20 cellular contexts compared by ENCODE assay signal in the genomic region with DNA sequence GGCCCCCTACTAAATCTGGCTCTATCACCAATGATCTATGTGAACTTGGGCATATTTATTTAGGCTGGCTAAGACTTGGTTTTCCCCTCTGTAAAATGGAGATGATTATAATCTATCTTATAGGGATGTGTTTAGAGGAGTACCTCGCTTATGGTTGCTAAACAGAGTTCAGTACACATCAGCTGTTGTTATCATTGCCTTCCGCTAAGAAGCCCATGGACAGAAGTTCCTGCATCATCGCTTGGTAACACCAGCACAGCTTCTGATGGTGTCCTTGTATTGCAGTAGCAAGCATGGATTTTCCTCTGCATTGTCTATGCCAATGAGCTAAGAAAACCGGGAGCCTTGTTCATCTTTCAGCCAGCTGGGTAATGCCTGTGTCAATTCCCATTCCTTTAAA.
"Had no signal": no experiment of that assay in that cellular context is flagged by ENCODE, and none has a peak within 500 bp of the region (broad histone marks: within the 10 kb centered on the region; RNA-seq: fewer than 3 reads in every experiment).

No MANE protein-coding gene starts in this region.

- H3K27ac Mint-ChIP-seq: activated CD8-positive, alpha-beta T cell treated with anti-CD3 and anti-CD28 coated beads, Interleukin-2, amount 10 ng/mL, durations not matched to agents 7 days and 5 days; activated naive CD4-positive, alpha-beta T cell treated with anti-CD3 and anti-CD28 coated beads, Interleukin-2, amount 50 U/mL, for 72 hours; activated T-helper 17 cell treated with anti-CD3 and anti-CD28 coated beads, Interleukin-2, amount 50 U/mL, for 72 hours; natural killer cell treated with Interleukin-12 subunit alpha and Interleukin-12 subunit beta and Interleukin-15 and Interleukin-18, amount 100 ng/mL, for 72 hours had no signal

- H3K4me3 ChIP-seq: left lung, lung, pancreas, right lobe of liver, thoracic aorta had no signal

- H3K9me3 ChIP-seq: left lung, neutrophil, pancreas, right lobe of liver, thoracic aorta had no signal

- H3K27ac ChIP-seq: left lung, neutrophil, pancreas, right lobe of liver, thoracic aorta had no signal

- H3K36me3 ChIP-seq: left lung, neutrophil, pancreas, right lobe of liver, thoracic aorta, WERI-Rb-1 had no signal

- H3K4me1 ChIP-seq: pancreas, right lobe of liver had no signal

- DNase-seq: activated CD4-positive, alpha-beta T cell treated with anti-CD3 and anti-CD28 coated beads for 1 hour; activated CD4-positive, alpha-beta T cell treated with anti-CD3 and anti-CD28 coated beads, Interleukin-2, amount 50 U/mL, for 1 hour; activated CD8-positive, alpha-beta T cell treated with anti-CD3 and anti-CD28 coated beads, Interleukin-2, amount 10 ng/mL, durations not matched to agents 7 days and 5 days; activated T-cell treated with anti-CD3 and anti-CD28 coated beads, Interleukin-2, amount 50 U/mL, for 1 hour; cortex of kidney; hippocampal formation; midbrain; right lobe of liver; stimulated activated CD4-positive, alpha-beta T cell treated with anti-CD3 and anti-CD28 coated beads, Interleukin-2, amount 100 ng/mL, for 48 hours; stimulated activated naive CD4-positive, alpha-beta T cell treated with Interleukin-2 at 50 U/mL for 16 hours; T-helper 1 cell had no signal

- H3K4me3 Mint-ChIP-seq: activated CD8-positive, alpha-beta T cell treated with anti-CD3 and anti-CD28 coated beads, Interleukin-2, amount 10 ng/mL, durations not matched to agents 7 days and 5 days; activated T-helper 17 cell treated with anti-CD3 and anti-CD28 coated beads, Interleukin-2, amount 50 U/mL, for 72 hours; natural killer cell treated with Interleukin-12 subunit alpha and Interleukin-12 subunit beta and Interleukin-15 and Interleukin-18, amount 100 ng/mL, for 72 hours had no signal

- H3K27me3 Mint-ChIP-seq: activated T-helper 17 cell treated with anti-CD3 and anti-CD28 coated beads, Interleukin-2, amount 50 U/mL, for 72 hours; natural killer cell treated with Interleukin-12 subunit alpha and Interleukin-12 subunit beta and Interleukin-15 and Interleukin-18, amount 100 ng/mL, for 72 hours had no signal

- H3K36me3 Mint-ChIP-seq: activated naive CD4-positive, alpha-beta T cell treated with anti-CD3 and anti-CD28 coated beads, Interleukin-2, amount 50 U/mL, for 72 hours; natural killer cell treated with Interleukin-12 subunit alpha and Interleukin-12 subunit beta and Interleukin-15 and Interleukin-18, amount 100 ng/mL, for 72 hours had no signal

- ATAC-seq: activated CD8-positive, alpha-beta T cell treated with anti-CD3 and anti-CD28 coated beads, Interleukin-2, amount 10 ng/mL, durations not matched to agents 7 days and 5 days; activated naive CD4-positive, alpha-beta T cell treated with anti-CD3 and anti-CD28 coated beads, Interleukin-2, amount 50 U/mL, for 72 hours; activated T-helper 17 cell treated with anti-CD3 and anti-CD28 coated beads, Interleukin-2, amount 50 U/mL, for 72 hours; natural killer cell treated with Interleukin-12 subunit alpha and Interleukin-12 subunit beta and Interleukin-15 and Interleukin-18, amount 100 ng/mL, for 72 hours; right lobe of liver had no signal

- H3K4me1 Mint-ChIP-seq: activated T-helper 17 cell treated with anti-CD3 and anti-CD28 coated beads, Interleukin-2, amount 50 U/mL, for 72 hours had no signal

- H3K27me3 ChIP-seq: left lung, neutrophil, pancreas, right lobe of liver had no signal
